ENCODE assay signal across 8 cellular contexts in the genomic region with DNA sequence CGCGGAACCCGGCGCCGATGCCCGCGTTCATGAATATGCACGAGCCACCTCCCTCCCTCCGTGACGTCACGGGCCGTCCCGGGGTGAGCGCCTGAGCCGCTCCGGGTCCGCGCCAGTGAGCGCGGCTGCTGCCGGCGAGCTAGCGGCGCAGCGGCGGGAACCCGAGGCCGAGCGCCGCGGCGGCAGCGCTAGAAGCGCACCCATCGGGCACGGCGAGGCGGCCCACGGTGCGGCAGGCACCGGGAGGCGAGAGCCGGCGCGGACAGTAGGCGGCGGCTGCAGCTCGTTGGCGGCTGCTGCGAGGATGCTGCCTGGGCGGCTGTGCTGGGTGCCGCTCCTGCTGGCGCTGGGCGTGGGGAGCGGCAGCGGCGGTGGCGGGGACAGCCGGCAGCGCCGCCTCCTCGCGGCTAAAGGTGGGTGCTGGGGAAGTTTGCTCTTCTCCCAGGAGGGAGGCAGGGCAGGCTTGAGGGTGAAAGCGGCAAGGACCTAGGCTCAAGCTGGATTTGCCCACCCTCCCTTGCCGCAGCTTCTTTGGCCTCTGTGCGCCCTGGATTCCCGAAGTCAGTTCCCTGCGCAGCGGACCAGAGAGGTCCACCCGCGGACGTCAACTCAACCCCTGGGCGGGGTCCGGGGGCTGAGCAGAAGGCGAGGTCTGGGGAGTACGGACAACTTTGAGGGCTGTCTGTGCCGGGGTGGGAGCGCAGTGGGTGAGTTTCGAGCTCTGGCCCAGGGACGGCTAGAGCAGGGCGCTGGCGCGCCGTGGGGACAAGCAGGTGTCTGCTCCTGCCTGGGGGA. TPM values are rescaled to one million over a fixed set of nuclear protein-coding genes. Genes with fewer than 3 reads are reported as not detected.
DNase-seq lines count a peak whose midpoint lies in the region; ATAC-seq, FAIRE-seq and TF ChIP-seq lines count a peak whose summit lies in the region.
"Had no signal": no experiment of that assay in that cellular context is flagged by ENCODE, and none has a peak within 500 bp of the region (broad histone marks: within the 10 kb centered on the region; RNA-seq: fewer than 3 reads in every experiment).

CLSTN2 (plus strand) TSS at position 115 of the 795 bp plus-strand sequence.

- TF ChIP-seq POLR2A in breast epithelium (IDR thresholded peaks at IDR 0.05) = no peak

- H3K9me3 ChIP-seq in breast epithelium (no peaks in the 10 kb centered on the region), small intestine (ENCODE audit: control insufficient read depth, low read depth) (no peaks in the 10 kb centered on the region)

- TF ChIP-seq CTCF in breast epithelium (IDR thresholded peaks at IDR 0.05) = peak in 1 of 3 donors; percentile 21

- peaks cover 4 to 37% of the 10 kb centered on the region in 2 donors for H3K27me3 ChIP-seq in breast epithelium
- peaks cover 12% of the 10 kb centered on the region in 2 donors for H3K27me3 ChIP-seq in small intestine (ENCODE audit: control insufficient read depth in 2 of 2, insufficient read depth in 2 of 2, low read length in 2 of 2)

- FAIRE-seq in small intestine (lab: Jason Lieb, UNC) = no peak

- H3K27ac ChIP-seq in breast epithelium = no peak within 1 kb of the TSS
- no peak within 1 kb of the TSS for H3K27ac ChIP-seq in small intestine (ENCODE audit: low read depth in 1 of 2, low read length in 1 of 2)

- 1% methylated on average over 53 to 84 of the region's 84 CpGs for WGBS in small intestine, 3 donors

- H3K36me3 ChIP-seq in breast epithelium = no peaks in the 10 kb centered on the region
- no peaks in the 10 kb centered on the region for H3K36me3 ChIP-seq in small intestine (ENCODE audit: control insufficient read depth in 2 of 2, insufficient read depth in 2 of 2, low read length in 2 of 2)

- intact Hi-C loops in breast epithelium (cut with DNase I; ENCODE audit: low total_unique reads) = no loop called here

- DNase-seq in G401 (ENCODE audit: low spot score) (peak; percentile 20), NCI-H446 treated with DMSO at 0.1 percent for 48 hours (lab: John Stamatoyannopoulos, UW) (peak; percentile 70), breast epithelium (ENCODE audit: low spot score in 2 of 2) (peak in 1 of 2 donors; percentile 72), iris pigment epithelial cell (ENCODE audit: low read depth) (peak; percentile 49), small intestine (peak; percentile 38), cortex of kidney (lab: John Stamatoyannopoulos, UW) (no peak)

- in situ Hi-C loops in G401 (cut with HindIII; ENCODE audit: low sequenced_read_pairs) = no loop called here

- H3K4me3 ChIP-seq in breast epithelium (peak within 1 kb of the TSS; percentile 52 to 74 (median 54)), small intestine (ENCODE audit: low read depth in 1 of 2, low read length in 2 of 2) (peak within 1 kb of the TSS in 1 of 2 donors; percentile 29)

- peak; percentile 58 for ATAC-seq in HG02610 (IDR thresholded peaks at IDR 0.05; ENCODE audit: unreplicated experiment)

- H3K4me1 ChIP-seq in breast epithelium = no peaks in the 10 kb centered on the region
- no peaks in the 10 kb centered on the region for H3K4me1 ChIP-seq in small intestine (ENCODE audit: control insufficient read depth in 2 of 2, insufficient read depth in 1 of 2, low read depth in 1 of 2, low read length in 1 of 2)

RNA-seq across cellular contexts. Expression of gene CLSTN2, which starts in this region (rescaled TPM):
- total RNA-seq in G401 (2014; rRNA removed; shearing (Covaris generic)) = 4.9 and 5.2 TPM in 2 replicates
- 10 to 100 TPM; 15.5 to 75.5 (median 33.1) TPM for total RNA-seq in breast epithelium
- polyA plus RNA-seq in small intestine = 1 to 10 TPM in 1 of 3 donors, under 1 TPM in 1, not detected in 1; under 0.01 to 1.2 TPM
- total RNA-seq: activated CD8-positive, alpha-beta memory T cell treated with anti-CD3 and anti-CD28 coated beads for 36 hours had no signal
